ENCODE assay signal across 22 cellular contexts in genomic region chr14:77267937-77268699, GRCh38. TPM values are rescaled to one million over a fixed set of nuclear protein-coding genes. Genes with fewer than 3 reads are reported as not detected.
"Had no signal": no experiment of that assay in that cellular context is flagged by ENCODE, and none has a peak within 500 bp of the region (broad histone marks: within the 10 kb centered on the region; RNA-seq: fewer than 3 reads in every experiment).

No MANE protein-coding gene starts in this region.

- DNase-seq: activated B cell treated with CpG ODN at 0.5 μM for 24 hours; activated CD4-positive, alpha-beta T cell treated with anti-CD3 and anti-CD28 coated beads, Interleukin-2, amount 50 U/mL, for 1 hour; activated CD8-positive, alpha-beta memory T cell treated with anti-CD3 and anti-CD28 coated beads, Interleukin-2, amount 50 U/mL, for 4 hours; activated CD8-positive, alpha-beta T cell treated with anti-CD3 and anti-CD28 coated beads for 36 hours; activated gamma-delta T cell treated with Interleukin-2 at 50 U/mL for 16 hours; activated naive CD4-positive, alpha-beta T cell treated with anti-CD3 and anti-CD28 coated beads, Interleukin-2, amount 10 ng/mL, durations not matched to agents 7 days and 5 days; activated naive CD8-positive, alpha-beta T cell treated with anti-CD3 and anti-CD28 coated beads for 36 hours; activated T-cell treated with anti-CD3 and anti-CD28 coated beads, Interleukin-2, amount 50 U/mL, for 72 hours; brain microvascular endothelial cell; Kasumi-1; NCI-H1105 treated with DMSO at 0.1 percent for 48 hours; NCI-H1436 treated with DMSO at 0.1 percent for 48 hours; NCI-H1930; NCI-H446; NCI-H748 treated with DMSO at 0.1 percent for 48 hours; SIG-M5; T-cell; T-helper 2 cell; T1000 had no signal

RNA-seq across cellular contexts. Expression of gene NGB, which starts 2.9 kb away (rescaled TPM):
- total RNA-seq: activated B cell treated with CpG ODN at 0.5 μM for 24 hours; activated CD8-positive, alpha-beta T cell treated with anti-CD3 and anti-CD28 coated beads for 36 hours; activated naive CD8-positive, alpha-beta T cell treated with anti-CD3 and anti-CD28 coated beads for 36 hours; activated T-cell treated with anti-CD3 and anti-CD28 coated beads, Interleukin-2, amount 50 U/mL, for 72 hours; activated T-helper 2 cell treated with anti-CD3 and anti-CD28 coated beads, Interferon-gamma antibody, Interleukin-2, Interleukin-4, amounts not matched to agents 10 μg/mL and 5 μg/mL and 100 μg/mL, durations not matched to agents 14 hours and 24 hours and 36 hours; OCI-LY7; RPMI7951; T-cell had no signal
